Comparison of ENCODE assay signal across 19 cellular contexts in genomic region chr6:55665224-55665587, GRCh38.
"Had no signal": no experiment of that assay in that cellular context is flagged by ENCODE, and none has a peak within 500 bp of the region (broad histone marks: within the 10 kb centered on the region; RNA-seq: fewer than 3 reads in every experiment).

No MANE protein-coding gene starts in this region.

- H3K9ac ChIP-seq: SK-N-SH had no signal

- FAIRE-seq: HepG2, RCC 7860 had no signal

- H3K4me2 ChIP-seq: SK-N-SH had no signal

- H3K9me3 ChIP-seq: SK-N-SH had no signal

- ATAC-seq: HepG2 had no signal

- DNase-seq: Karpas-422, KG1, MM.1S, NCI-H1092 treated with DMSO at 0.1 percent for 48 hours, NCI-H1436, NCI-H187, NCI-H2029, NCI-H2081 treated with DMSO at 0.1 percent for 48 hours, NCI-H2171, NCI-H510A, NCI-H524 treated with DMSO at 0.1 percent for 48 hours, NCI-H69, NCI-H774, OCI-M1, RPMI8226, SHP77, SK-N-SH had no signal
